Comparison of ENCODE assay signal across 15 cellular contexts in genomic region chr5:181283347-181283746, GRCh38. TPM values are rescaled to one million over a fixed set of nuclear protein-coding genes. Genes with fewer than 3 reads are reported as not detected.
A peak's percentile ranks its signal among the peaks of the same experiment; 100 is the strongest.
DNase-seq lines count a peak whose midpoint lies in the region; ATAC-seq and TF ChIP-seq lines count a peak whose summit lies in the region.
"Had no signal": no experiment of that assay in that cellular context is flagged by ENCODE, and none has a peak within 500 bp of the region (broad histone marks: within the 10 kb centered on the region; RNA-seq: fewer than 3 reads in every experiment).

No MANE protein-coding gene starts in this region.

- no peaks in the 10 kb centered on the region for H3K27me3 ChIP-seq in H9 (ENCODE audit: insufficient read depth, low read length)
- H3K27me3 ChIP-seq: SJSA1 had no signal

- no peak overlapping the region for H3K18ac ChIP-seq in H9 (ENCODE audit: insufficient read length, low read depth, low read length)

- no peak overlapping the region for H3T11ph ChIP-seq in H9 (ENCODE audit: low read length)

- no peaks in the 10 kb centered on the region for H4K20me1 ChIP-seq in H9 (ENCODE audit: control insufficient read depth, insufficient read depth, insufficient read length)

- H3K4me1 Mint-ChIP-seq in H9 (peaks cover 11 to 15% of the 10 kb centered on the region in 2 experiments; a peak in 3 of 4 replicates), osteocyte (ENCODE audit: unreplicated experiment) (peaks cover 16% of the 10 kb centered on the region)
- H3K4me1 Mint-ChIP-seq in activated CD4-positive, alpha-beta T cell treated with anti-CD3 and anti-CD28 coated beads, Interleukin-2, amount 10 ng/mL, durations not matched to agents 7 days and 5 days: no peaks in the 10 kb centered on the region

- no peaks in the 10 kb centered on the region for H3K4me1 ChIP-seq in H9 (ENCODE audit: insufficient read depth, low read length)
- H3K4me1 ChIP-seq: SJSA1 had no signal

- TF ChIP-seq CTCF in H9 (conservative IDR thresholded peaks at IDR 0.05): no peak
- no peak for TF ChIP-seq CTCF in osteocyte (IDR thresholded peaks at IDR 0.05)

- H3K27me3 Mint-ChIP-seq in H9 (ENCODE audit: low read depth) (no peaks in the 10 kb centered on the region; the same call in 1 of the 2 replicates), osteocyte (ENCODE audit: unreplicated experiment) (no peaks in the 10 kb centered on the region)
- H3K27me3 Mint-ChIP-seq in activated CD4-positive, alpha-beta T cell treated with anti-CD3 and anti-CD28 coated beads, Interleukin-2, amount 10 ng/mL, durations not matched to agents 7 days and 5 days: no peaks in the 10 kb centered on the region

- H3K4me2 ChIP-seq in H9 (ENCODE audit: insufficient read depth, insufficient read length, low read length): no peak overlapping the region

- no peak overlapping the region for H2AFZ ChIP-seq in H9 (ENCODE audit: low read length)

- H2BK120ac ChIP-seq in H9 (ENCODE audit: low read depth, low read length, poor library complexity, severe bottlenecking): no peak overlapping the region

- no peak for DNase-seq in H9
- DNase-seq in M059J (ENCODE audit: low read depth): peak; percentile 64
- peak; percentile 43 for DNase-seq in glomerular visceral epithelial cell (ENCODE audit: extremely low spot score)
- peak; percentile 83 for DNase-seq in osteocyte (ENCODE audit: extremely low spot score, unreplicated experiment)
- no peak for DNase-seq in activated CD4-positive, alpha-beta T cell treated with anti-CD3 and anti-CD28 coated beads, Interleukin-2, amount 10 ng/mL, durations not matched to agents 7 days and 5 days
- DNase-seq in T-helper 2 cell: no peak
- DNase-seq: CD8-positive, alpha-beta T cell; EL; HCEC 1CT; KG1; NCI-H187 treated with DMSO at 0.1 percent for 48 hours; NCI-H2171; NCI-H774 had no signal

- peaks cover 9% of the 10 kb centered on the region for H3K23me2 ChIP-seq in H9 (ENCODE audit: insufficient read length, low read depth, low read length, poor library complexity, severe bottlenecking)

- H3K79me1 ChIP-seq in H9 (ENCODE audit: insufficient read depth, low read depth, low read length, poor library complexity, severe bottlenecking): peaks cover 8% of the 10 kb centered on the region

- H2BK20ac ChIP-seq in H9 (ENCODE audit: low read depth, low read length, poor library complexity, severe bottlenecking): no peak overlapping the region

- H3K9me3 ChIP-seq in H9 (ENCODE audit: control insufficient read depth, low read depth, low read length): no peaks in the 10 kb centered on the region
- H3K9me3 ChIP-seq: SJSA1 had no signal

- CTCF ChIA-PET in activated CD4-positive, alpha-beta T cell treated with anti-CD3 and anti-CD28 coated beads, Interleukin-2, amount 10 ng/mL, durations not matched to agents 7 days and 5 days (lab: Charles Lee): no interaction called here

- POLR2A ChIA-PET in activated CD4-positive, alpha-beta T cell treated with anti-CD3 and anti-CD28 coated beads, Interleukin-2, amount 10 ng/mL, durations not matched to agents 7 days and 5 days (lab: Charles Lee): no interaction called here

- no peak overlapping the region for H2BK5ac ChIP-seq in H9 (ENCODE audit: insufficient read length, low read length)

- peaks cover 0 to 3% of the 10 kb centered on the region in 2 experiments; a peak in 2 of 5 replicates for H3K9me3 Mint-ChIP-seq in H9
- no peaks in the 10 kb centered on the region for H3K9me3 Mint-ChIP-seq in osteocyte (ENCODE audit: unreplicated experiment)
- H3K9me3 Mint-ChIP-seq in activated CD4-positive, alpha-beta T cell treated with anti-CD3 and anti-CD28 coated beads, Interleukin-2, amount 10 ng/mL, durations not matched to agents 7 days and 5 days: no peaks in the 10 kb centered on the region
- H3K9me3 Mint-ChIP-seq: CD8-positive, alpha-beta T cell had no signal

- H3K56ac ChIP-seq in H9 (ENCODE audit: insufficient read length, low read depth, low read length): no peak overlapping the region

- H4K91ac ChIP-seq in H9 (ENCODE audit: insufficient read length, low read depth, low read length): no peak overlapping the region

- H3K4me3 Mint-ChIP-seq in H9 (peak overlapping the region; percentile 44 to 51; a peak in 4 of 5 replicates), osteocyte (ENCODE audit: unreplicated experiment) (peak overlapping the region; percentile 26)
- H3K4me3 Mint-ChIP-seq in activated CD4-positive, alpha-beta T cell treated with anti-CD3 and anti-CD28 coated beads, Interleukin-2, amount 10 ng/mL, durations not matched to agents 7 days and 5 days: no peak overlapping the region
- H3K4me3 Mint-ChIP-seq: CD8-positive, alpha-beta T cell had no signal

- H2BK12ac ChIP-seq in H9 (ENCODE audit: insufficient read length, low read depth, low read length): no peak overlapping the region

- no peak overlapping the region for H3K14ac ChIP-seq in H9 (ENCODE audit: insufficient read depth, low read length)

- H3K9ac ChIP-seq in H9 (ENCODE audit: extremely low read depth, insufficient read length, low read length): no peak overlapping the region

- ATAC-seq in HG03442 (IDR thresholded peaks at IDR 0.05; ENCODE audit: unreplicated experiment): no peak
- ATAC-seq: CD8-positive, alpha-beta T cell had no signal

- no CpG with 5 or more reads among the region's 13 CpGs for WGBS in H9 (ENCODE audit: extremely low coverage, insufficient read length, low lambda C conversion rate)

- H2BK15ac ChIP-seq in H9 (ENCODE audit: low read depth, low read length): no peak overlapping the region

- no peak overlapping the region for H3K23ac ChIP-seq in H9 (ENCODE audit: insufficient read length, low read depth, low read length)

- no peaks in the 10 kb centered on the region; the same call in 1 of the 2 replicates for H3K79me2 ChIP-seq in H9 (ENCODE audit: insufficient read depth, low read length)

- H3K27ac Mint-ChIP-seq in H9 (no peak overlapping the region), osteocyte (ENCODE audit: unreplicated experiment) (no peak overlapping the region)
- H3K27ac Mint-ChIP-seq in activated CD4-positive, alpha-beta T cell treated with anti-CD3 and anti-CD28 coated beads, Interleukin-2, amount 10 ng/mL, durations not matched to agents 7 days and 5 days: no peak overlapping the region
- H3K27ac Mint-ChIP-seq: CD8-positive, alpha-beta T cell had no signal

- H4K8ac ChIP-seq in H9 (replicated peaks; ENCODE audit: insufficient read length, low read depth, low read length): no peak overlapping the region

- no peak overlapping the region for H4K5ac ChIP-seq in H9 (ENCODE audit: insufficient read length, low read depth, low read length)

- H3K36me3 Mint-ChIP-seq in H9 (ENCODE audit: insufficient read depth in 1 of 3, low read depth in 3 of 3): peaks cover 12 to 36% (median 35%) of the 10 kb centered on the region in 3 experiments; a peak in 6 of 7 replicates
- peaks cover 10% of the 10 kb centered on the region for H3K36me3 Mint-ChIP-seq in osteocyte (ENCODE audit: unreplicated experiment)
- H3K36me3 Mint-ChIP-seq in activated CD4-positive, alpha-beta T cell treated with anti-CD3 and anti-CD28 coated beads, Interleukin-2, amount 10 ng/mL, durations not matched to agents 7 days and 5 days (ENCODE audit: low read depth): no peaks in the 10 kb centered on the region
- H3K36me3 Mint-ChIP-seq: CD8-positive, alpha-beta T cell had no signal

- H2AK5ac ChIP-seq in H9 (ENCODE audit: insufficient read length, low read length): no peak overlapping the region

- no peak overlapping the region for H3K4ac ChIP-seq in H9 (ENCODE audit: low read depth, low read length)

- H3K27ac ChIP-seq in H9 (ENCODE audit: insufficient read length, low read depth, low read length): no peak overlapping the region
- H3K27ac ChIP-seq: SJSA1 had no signal

RNA-seq across cellular contexts. Expression of gene TRIM52, which starts 22.4 kb away (rescaled TPM):
- 5.1 and 5.7 TPM in 2 replicates for total RNA-seq in H9 (2021)
- total RNA-seq in M059J (2014; rRNA removed; shearing (Covaris generic)): 2.2 and 5.7 TPM in 2 replicates
- 12.8 and 13.7 TPM in 2 replicates for total RNA-seq in osteocyte
- 10 to 100 TPM; 29.6 to 29.9 TPM for total RNA-seq in activated CD4-positive, alpha-beta T cell treated with anti-CD3 and anti-CD28 coated beads, Interleukin-2, amount 10 ng/mL, durations not matched to agents 7 days and 5 days

RNA-seq across cellular contexts. Expression of gene RACK1, which starts 39.6 kb away (rescaled TPM):
- total RNA-seq in H9 (2021) (2,548 and 2,552 TPM in 2 replicates), osteocyte (1,869 and 1,921 TPM in 2 replicates)
- 1,818 and 1,864 TPM in 2 replicates for total RNA-seq in M059J (2014; rRNA removed; shearing (Covaris generic))
- 1,000 to 10,000 TPM; 1,823 to 2,207 TPM for total RNA-seq in activated CD4-positive, alpha-beta T cell treated with anti-CD3 and anti-CD28 coated beads, Interleukin-2, amount 10 ng/mL, durations not matched to agents 7 days and 5 days

Comparison
In these comparisons a context has a peak if more than half of its experiments do, and no peak if none do; other contexts are left out.
1. DNase-seq: peak in M059J (single experiment), glomerular visceral epithelial cell (single experiment) and osteocyte (single experiment); none in H9 (single experiment), activated CD4-positive, alpha-beta T cell treated with anti-CD3 and anti-CD28 coated beads, Interleukin-2, amount 10 ng/mL, durations not matched to agents 7 days and 5 days (single experiment) and T-helper 2 cell (0 of 5).